ENCODE assay signal across 17 cellular contexts in genomic region chr3:52880474-52880873, GRCh38. TPM values are rescaled to one million over a fixed set of nuclear protein-coding genes. Genes with fewer than 3 reads are reported as not detected.
A peak's percentile ranks its signal among the peaks of the same experiment; 100 is the strongest.
DNase-seq lines count a peak whose midpoint lies in the region; ATAC-seq, FAIRE-seq and TF ChIP-seq lines count a peak whose summit lies in the region.
"Had no signal": no experiment of that assay in that cellular context is flagged by ENCODE, and none has a peak within 500 bp of the region (broad histone marks: within the 10 kb centered on the region; RNA-seq: fewer than 3 reads in every experiment).

No MANE protein-coding gene starts in this region.

- H3K4me1 ChIP-seq in body of pancreas: no peaks in the 10 kb centered on the region
- H3K4me1 ChIP-seq: BE2C had no signal

- peak; percentile 51 for ATAC-seq in GM19025 (IDR thresholded peaks at IDR 0.05; ENCODE audit: low read depth, unreplicated experiment)
- peak; percentile 53 for ATAC-seq in HG02798 (IDR thresholded peaks at IDR 0.05; ENCODE audit: poor library complexity, unreplicated experiment)
- ATAC-seq in body of pancreas: no peak
- ATAC-seq: activated CD8-positive, alpha-beta T cell treated with anti-CD3 and anti-CD28 coated beads for 36 hours had no signal

- WGBS in body of pancreas, 2 donors: 91 to 92% methylated on average over 3 of the region's 3 CpGs

- H3K27ac ChIP-seq in body of pancreas: no peak overlapping the region

- FAIRE-seq in bronchial epithelial cell (lab: Jason Lieb, UNC): peak; percentile 72
- FAIRE-seq: TTC549 had no signal

- TF ChIP-seq CTCF in GM12865 (IDR thresholded peaks at IDR 0.05; ENCODE audit: insufficient read depth, low read depth, low read length, missing control alignments) (no peak), bronchial epithelial cell (IDR thresholded peaks at IDR 0.05; ENCODE audit: insufficient read depth, low read length, severe bottlenecking) (no peak), body of pancreas (IDR thresholded peaks at IDR 0.05) (no peak)

- DNase-seq in GM12865 (ENCODE audit: low read depth) (peak; percentile 41), bronchial epithelial cell (ENCODE audit: low read depth) (no peak), cardiac septum (ENCODE audit: low spot score) (no peak), body of pancreas (no peak), dedifferentiated amniotic fluid mesenchymal stem cell (ENCODE audit: extremely low spot score) (no peak)
- DNase-seq: activated CD8-positive, alpha-beta T cell treated with anti-CD3 and anti-CD28 coated beads for 36 hours; activated naive CD4-positive, alpha-beta T cell treated with Interleukin-2 at 50 U/mL for 16 hours; BE2C; effector CD4-positive, alpha-beta T cell; MG63; NCI-H2029; NCI-H524 had no signal

- no peaks in the 10 kb centered on the region for H3K27me3 ChIP-seq in bronchial epithelial cell (ENCODE audit: control insufficient read depth, insufficient read depth, low read length)
- no peaks in the 10 kb centered on the region for H3K27me3 ChIP-seq in body of pancreas
- H3K27me3 ChIP-seq: BE2C, MG63 had no signal

- TF ChIP-seq POLR2A in body of pancreas (IDR thresholded peaks at IDR 0.05): no peak

- H3K36me3 ChIP-seq in bronchial epithelial cell (ENCODE audit: control insufficient read depth, insufficient read depth, low read length): peaks cover under 1% of the 10 kb centered on the region
- no peaks in the 10 kb centered on the region for H3K36me3 ChIP-seq in body of pancreas (replicated peaks in 1 of 2; ENCODE audit: insufficient read depth in 1 of 2, low read depth in 2 of 2)
- H3K36me3 ChIP-seq: BE2C, MG63 had no signal

- intact Hi-C loops in cardiac septum (cut with DNase I): no loop called here
- intact Hi-C loops in body of pancreas (cut with DNase I): no loop called here

- H3K9me3 ChIP-seq in body of pancreas: no peaks in the 10 kb centered on the region
- H3K9me3 ChIP-seq: BE2C, MG63 had no signal

- H3K4me3 ChIP-seq in GM12865 (ENCODE audit: low read depth, low read length) (no peak overlapping the region), bronchial epithelial cell (ENCODE audit: low read depth, low read length) (no peak overlapping the region), body of pancreas (no peak overlapping the region)
- H3K4me3 ChIP-seq: MG63 had no signal

RNA-seq across cellular contexts. Expression of gene STIMATE, which starts 16.9 kb away (rescaled TPM):
- total RNA-seq in bronchial epithelial cell (7.9 and 11.0 TPM in 2 replicates), cardiac septum (11.2 TPM), body of pancreas (10 to 100 TPM; 13.0 to 63.0 TPM)

RNA-seq across cellular contexts. Expression of gene MUSTN1, which starts 45.7 kb away (rescaled TPM):
- total RNA-seq in bronchial epithelial cell: not detected in 2 replicates
- total RNA-seq in cardiac septum: 15.9 TPM
- 1 to 10 TPM in 1 of 2 donors, not detected in 1; 3.9 TPM for total RNA-seq in body of pancreas
- total RNA-seq: activated CD8-positive, alpha-beta T cell treated with anti-CD3 and anti-CD28 coated beads for 36 hours; fibroblast of lung; kidney epithelial cell had no signal

RNA-seq across cellular contexts. Expression of gene ITIH4, which starts 50.0 kb away (rescaled TPM):
- total RNA-seq in bronchial epithelial cell: 0.26 and 1.8 TPM in 2 replicates
- total RNA-seq in cardiac septum: 3.2 TPM
- total RNA-seq in body of pancreas: 10 to 100 TPM; 60.7 to 86.7 TPM

Comparison
In these comparisons a context has a peak if more than half of its experiments do, and no peak if none do; other contexts are left out.
1. RNA of gene ITIH4, which starts 50.0 kb away (total RNA-seq): 60.7 to 86.7 TPM in body of pancreas; 3.2 TPM in cardiac septum (single experiment) and 0.26 to 1.8 TPM in bronchial epithelial cell; every median in the first group is over 10 times any median in the second.